In genomic region chrX:145630081-145630480, GRCh38 we compare ENCODE assay signal across 8 cellular contexts.
"Had no signal": no experiment of that assay in that cellular context is flagged by ENCODE, and none has a peak within 500 bp of the region (broad histone marks: within the 10 kb centered on the region; RNA-seq: fewer than 3 reads in every experiment).

No MANE protein-coding gene starts in this region.

- H3K9me3 ChIP-seq: HAP-1 had no signal

- FAIRE-seq: H1, H54, HepG2 had no signal

- H3K4me3 ChIP-seq: GM23338, HAP-1 had no signal

- H3K27ac ChIP-seq: HL-60 had no signal

- H3K36me3 ChIP-seq: HAP-1 had no signal

- DNase-seq: HFFc6, KBM-7 had no signal
